In genomic region chr16:2881783-2882459, GRCh38 we compare ENCODE assay signal across 8 cellular contexts. TPM values are rescaled to one million over a fixed set of nuclear protein-coding genes. Genes with fewer than 3 reads are reported as not detected.
DNase-seq lines count a peak whose midpoint lies in the region; ATAC-seq and TF ChIP-seq lines count a peak whose summit lies in the region.
"Not testable (repeated sequence)": the region's sequence is repeated elsewhere in the genome, so short reads cannot be mapped to it uniquely, and the experiment has no call there.

No MANE protein-coding gene starts in this region.

- H2AFZ ChIP-seq in KMS-11 (ENCODE audit: low read depth) = peak overlapping the region; percentile 96

- not testable (repeated sequence) for H3K9me3 ChIP-seq in adipocyte (ENCODE audit: control insufficient read depth, low read length); mucosa of stomach (ENCODE audit: control insufficient read depth, low read length)

- ATAC-seq in GM21717 (IDR thresholded peaks at IDR 0.05; ENCODE audit: unreplicated experiment) (peak; percentile 12), SK-N-SH treated with all-trans-retinoic acid at 6 μM for 48 hours (peak; percentile 43), foreskin keratinocyte (peak; percentile 4)

- not testable (repeated sequence) for TF ChIP-seq CTCF in KMS-11 (conservative IDR thresholded peaks at IDR 0.05; ENCODE audit: low read depth, low read length); foreskin keratinocyte (conservative IDR thresholded peaks at IDR 0.05)

- H3K9ac ChIP-seq in KMS-11 (peak overlapping the region; percentile 19; the same call in 1 of the 2 replicates), adipocyte (ENCODE audit: low read length) (peak overlapping the region; percentile 98), mucosa of stomach (ENCODE audit: low read length) (peak overlapping the region; percentile 82)

- not testable (repeated sequence) for H3K36me3 ChIP-seq in KMS-11 (ENCODE audit: insufficient read depth); adipocyte (ENCODE audit: control insufficient read depth, insufficient read depth, low read length, severe bottlenecking); mucosa of stomach (ENCODE audit: control insufficient read depth, insufficient read depth, low read length)

- DNase-seq in CMK (ENCODE audit: low read depth) (peak; percentile 22), adipocyte (ENCODE audit: low read depth) (peak; percentile 58)
- DNase-seq in foreskin keratinocyte = not testable (repeated sequence)
- DNase-seq in stimulated activated CD8-positive, alpha-beta memory T cell treated with anti-CD3 and anti-CD28 coated beads, Interleukin-4, amount 100 ng/mL, for 48 hours = peak; percentile 51

- H3K79me2 ChIP-seq in KMS-11 (ENCODE audit: insufficient read depth, low read depth) = not testable (repeated sequence)

- not testable (repeated sequence) for H3K4me3 ChIP-seq in KMS-11 (IDR thresholded peaks at IDR 0.05; ENCODE audit: insufficient read depth, low read depth, low read length)
- H3K4me3 ChIP-seq in adipocyte (ENCODE audit: low read length) (peak overlapping the region; percentile 93), mucosa of stomach (ENCODE audit: low read length) (peak overlapping the region; percentile 45)

- H3K4me2 ChIP-seq in KMS-11 = peak overlapping the region; percentile 83

- peaks cover 33% of the 10 kb centered on the region; the same call in 1 of the 2 replicates for H3K27me3 ChIP-seq in KMS-11 (ENCODE audit: insufficient read depth, low read depth)
- not testable (repeated sequence) for H3K27me3 ChIP-seq in adipocyte (replicated peaks; ENCODE audit: control insufficient read depth, insufficient read depth, low read length); foreskin keratinocyte; mucosa of stomach (ENCODE audit: control insufficient read depth, insufficient read depth, low read length)

- not testable (repeated sequence) for H3K27ac ChIP-seq in KMS-11, foreskin keratinocyte

- H4K20me1 ChIP-seq in KMS-11 (ENCODE audit: insufficient read depth) = not testable (repeated sequence)

- H3K4me1 ChIP-seq in KMS-11 (ENCODE audit: low read depth, poor library complexity, severe bottlenecking) = peaks cover 13% of the 10 kb centered on the region
- H3K4me1 ChIP-seq in adipocyte (ENCODE audit: control insufficient read depth, insufficient read depth, low read length); foreskin keratinocyte; mucosa of stomach (ENCODE audit: control insufficient read depth, insufficient read depth, low read length): not testable (repeated sequence)

RNA-seq across cellular contexts. Expression of gene FLYWCH2, which starts 1.1 kb away (rescaled TPM):
- 36.1 and 38.4 TPM in 2 replicates for total RNA-seq in foreskin keratinocyte
- polyA plus RNA-seq in foreskin keratinocyte = 44.5 and 48.4 TPM in 2 replicates

RNA-seq across cellular contexts. Expression of gene PRSS22, which starts 24.0 kb away (rescaled TPM):
- total RNA-seq in foreskin keratinocyte = 1.3 and 2.1 TPM in 2 replicates
- polyA plus RNA-seq in foreskin keratinocyte = 2.2 and 2.5 TPM in 2 replicates

RNA-seq across cellular contexts. Expression of gene FLYWCH1, which starts 29.8 kb away (rescaled TPM):
- total RNA-seq in foreskin keratinocyte = 28.5 and 29.7 TPM in 2 replicates
- 35.4 and 43.9 TPM in 2 replicates for polyA plus RNA-seq in foreskin keratinocyte

RNA-seq across cellular contexts. Expression of gene ZG16B, which starts 51.8 kb away (rescaled TPM):
- 0.60 and 0.68 TPM in 2 replicates for total RNA-seq in foreskin keratinocyte
- 0.78 and 0.95 TPM in 2 replicates for polyA plus RNA-seq in foreskin keratinocyte

Comparison
In these comparisons a context has a peak if more than half of its experiments do, and no peak if none do; other contexts are left out.
1. H3K9ac ChIP-seq: peak in every context shown above with its lines; median percentile 98 in adipocyte; 82 in mucosa of stomach; 19 in KMS-11.